ENCODE assay signal across 8 cellular contexts in genomic region chr14:78566017-78566858, GRCh38.
DNase-seq lines count a peak whose midpoint lies in the region; ATAC-seq, FAIRE-seq and TF ChIP-seq lines count a peak whose summit lies in the region.

No MANE protein-coding gene starts in this region.

- H3K4me1 ChIP-seq in A673 (ENCODE audit: insufficient read depth, low read length, poor library complexity, severe bottlenecking) = no peaks in the 10 kb centered on the region

- no peaks in the 10 kb centered on the region for H3K9me3 ChIP-seq in A673 (ENCODE audit: low read depth, low read length, poor library complexity, severe bottlenecking)

- intact Hi-C loops in A673 (cut with micrococcal nuclease; ENCODE audit: unreplicated experiment) = loop anchor here (1.0 to 5.0 kb wide), 3 partner anchors 118 to 704 kb away; no protein-coding TSS in a partner anchor

- H3K36me3 ChIP-seq in A673 (ENCODE audit: insufficient read depth, low read length, poor library complexity, severe bottlenecking) = no peaks in the 10 kb centered on the region

- DNase-seq in A673 (ENCODE audit: low spot score) (peak; percentile 79), GM18507 (ENCODE audit: extremely low spot score, insufficient read length, low read depth) (peak; percentile 26), NCI-H2081 (lab: John Stamatoyannopoulos, UW) (peak; percentile 88 to 92), caudate nucleus (lab: John Stamatoyannopoulos, UW) (peak in 60 of 61 donors; percentile 15 to 88 (median 66)), islet precursor cell (peak; percentile 91)
- DNase-seq in stimulated activated CD4-positive, alpha-beta T cell treated with anti-CD3 and anti-CD28 coated beads, Interleukin-15, amount 100 ng/mL, for 24 hours = peak; percentile 80

- TF ChIP-seq CTCF in A673 (conservative IDR thresholded peaks at IDR 0.05; ENCODE audit: low read depth, low read length) (peak; percentile 85), VCaP (conservative IDR thresholded peaks at IDR 0.05) (peak; percentile 91)

- H3K4me3 ChIP-seq in A673 (ENCODE audit: low read depth, low read length, poor library complexity, severe bottlenecking) = no peak overlapping the region

- CTCF ChIA-PET in A673 (lab: Charles Lee) = interaction anchor here (0.6 to 1.9 kb wide), 11 partner anchors 12 to 703 kb away, joined by 3 to 20 read pairs (median 4); no protein-coding TSS in a partner anchor

- peaks cover 2% of the 10 kb centered on the region for H3K27me3 ChIP-seq in A673 (replicated peaks; ENCODE audit: insufficient read depth, low read depth, low read length, poor library complexity)

- ATAC-seq in HG02981 (IDR thresholded peaks at IDR 0.05; ENCODE audit: unreplicated experiment) = peak; percentile 95

- POLR2A ChIA-PET in A673 (lab: Charles Lee; ENCODE audit: low non-redundant PET) = interaction anchor here (0.5 kb wide), 1 partner anchor 58 kb away, joined by 3 read pairs; no protein-coding TSS in a partner anchor

- no TSS peak for BruUV-seq in A673 (replicated peaks; lab: Mats Ljungman, UMichigan)

- FAIRE-seq in GM18507 (lab: Jason Lieb, UNC) = peak; percentile 89

- H3K27ac ChIP-seq in A673 (ENCODE audit: low read depth, low read length, poor library complexity, severe bottlenecking) (no peak overlapping the region), VCaP (peak overlapping the region; percentile 40; the same call in 1 of the 2 replicates), caudate nucleus (ENCODE audit: low read depth, low read length) (no peak overlapping the region)

Comparison
In these comparisons a context has a peak if more than half of its experiments do, and no peak if none do; other contexts are left out.
1. DNase-seq: peak in every context shown above with its lines; median percentile 91 in islet precursor cell; 90 in NCI-H2081; 80 in stimulated activated CD4-positive, alpha-beta T cell treated with anti-CD3 and anti-CD28 coated beads, Interleukin-15, amount 100 ng/mL, for 24 hours; 79 in A673; 66 in caudate nucleus; 26 in GM18507.